Comparison of ENCODE assay signal across 12 cellular contexts in the genomic region with DNA sequence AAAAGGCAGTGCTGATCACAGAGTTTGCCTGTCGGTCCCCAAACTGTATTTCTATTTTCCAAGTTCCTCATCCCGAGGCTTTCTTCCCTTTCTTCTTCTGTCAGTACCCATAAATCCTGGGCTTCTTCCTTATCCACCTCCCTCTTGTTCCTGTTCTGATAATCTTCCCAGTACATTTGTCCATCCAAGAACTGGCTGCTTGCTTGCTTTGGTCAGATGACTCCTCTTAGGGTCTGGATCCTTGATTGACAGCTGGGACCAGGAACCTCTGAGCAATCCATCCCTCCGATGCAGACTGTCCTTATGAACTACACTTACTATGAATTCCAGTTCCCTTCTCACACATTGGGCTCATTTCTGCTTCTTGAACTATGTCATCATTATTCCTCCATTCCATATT.
DNase-seq lines count a peak whose midpoint lies in the region; ATAC-seq and TF ChIP-seq lines count a peak whose summit lies in the region.
"Had no signal": no experiment of that assay in that cellular context is flagged by ENCODE, and none has a peak within 500 bp of the region (broad histone marks: within the 10 kb centered on the region; RNA-seq: fewer than 3 reads in every experiment).

No MANE protein-coding gene starts in this region.

- CTCF ChIA-PET in HEK293T (lab: Yijun Ruan, JAX) = no interaction called here

- H3K4me3 Mint-ChIP-seq in dendritic cell treated with granulocyte-macrophage colony-stimulating factor and Interleukin-4, amounts not matched to agents 40 ng/mL and 50 ng/mL, for 4 days = peak overlapping the region; percentile 39
- no peak overlapping the region for H3K4me3 Mint-ChIP-seq in GM23338
- H3K4me3 Mint-ChIP-seq: CD8-positive, alpha-beta memory T cell had no signal

- peaks cover 9% of the 10 kb centered on the region for H3K9me3 Mint-ChIP-seq in dendritic cell treated with granulocyte-macrophage colony-stimulating factor and Interleukin-4, amounts not matched to agents 40 ng/mL and 50 ng/mL, for 4 days
- no peaks in the 10 kb centered on the region for H3K9me3 Mint-ChIP-seq in GM23338

- H3K4me1 Mint-ChIP-seq in dendritic cell treated with granulocyte-macrophage colony-stimulating factor and Interleukin-4, amounts not matched to agents 40 ng/mL and 50 ng/mL, for 4 days (ENCODE audit: low read depth) = peaks cover 57% of the 10 kb centered on the region
- H3K4me1 Mint-ChIP-seq in GM23338 = peaks cover 13% of the 10 kb centered on the region
- H3K4me1 Mint-ChIP-seq: CD8-positive, alpha-beta memory T cell had no signal

- ATAC-seq in upper lobe of right lung = peak; percentile 40
- ATAC-seq in GM23338 = no peak
- ATAC-seq: HCT116 had no signal

- intact Hi-C loops in dendritic cell treated with granulocyte-macrophage colony-stimulating factor and Interleukin-4, amounts not matched to agents 40 ng/mL and 50 ng/mL, for 4 days (cut with micrococcal nuclease) = no loop called here
- intact Hi-C loops in upper lobe of right lung (cut with DNase I) = no loop called here

- POLR2A ChIA-PET in HEK293T (lab: Yijun Ruan, JAX) = no interaction called here

- H3K79me2 ChIP-seq in GM23338 (replicated peaks; ENCODE audit: insufficient read depth) = no peaks in the 10 kb centered on the region

- no peaks in the 10 kb centered on the region for H4K20me1 ChIP-seq in GM23338 (replicated peaks; ENCODE audit: insufficient read depth)

- H3F3A ChIP-seq in GM23338 (replicated peaks; ENCODE audit: low read depth) = no peaks in the 10 kb centered on the region

- H3K4me3 ChIP-seq in upper lobe of right lung (no peak overlapping the region), GM23338 (no peak overlapping the region)

- H3K4me2 ChIP-seq in GM23338 = no peak overlapping the region

- H2AFZ ChIP-seq in GM23338 = no peak overlapping the region

- H3K27ac ChIP-seq in upper lobe of right lung (no peak overlapping the region), GM23338 (ENCODE audit: low read depth) (no peak overlapping the region)

- H3K36me3 ChIP-seq in upper lobe of right lung (no peaks in the 10 kb centered on the region), GM23338 (ENCODE audit: insufficient read depth) (no peaks in the 10 kb centered on the region)

- H3K9me2 ChIP-seq in GM23338 (ENCODE audit: insufficient read depth) = peaks cover 7% of the 10 kb centered on the region; the same call in 1 of the 2 replicates

- no peaks in the 10 kb centered on the region for H3K4me1 ChIP-seq in upper lobe of right lung
- peaks cover 4% of the 10 kb centered on the region for H3K4me1 ChIP-seq in GM23338 (ENCODE audit: insufficient read depth)

- no peaks in the 10 kb centered on the region for H3K27me3 Mint-ChIP-seq in dendritic cell treated with granulocyte-macrophage colony-stimulating factor and Interleukin-4, amounts not matched to agents 40 ng/mL and 50 ng/mL, for 4 days
- H3K27me3 Mint-ChIP-seq in GM23338 (ENCODE audit: insufficient read depth, low read depth, poor library complexity) = peaks cover 1% of the 10 kb centered on the region

- no peaks in the 10 kb centered on the region for H3K9me3 ChIP-seq in upper lobe of right lung
- H3K9me3 ChIP-seq: Caco-2 had no signal

- H3K27me3 ChIP-seq in upper lobe of right lung = no peaks in the 10 kb centered on the region
- H3K27me3 ChIP-seq in GM23338 (ENCODE audit: insufficient read depth) = no peaks in the 10 kb centered on the region

- H3K27ac Mint-ChIP-seq in dendritic cell treated with granulocyte-macrophage colony-stimulating factor and Interleukin-4, amounts not matched to agents 40 ng/mL and 50 ng/mL, for 4 days = peak overlapping the region; percentile 60
- no peak overlapping the region for H3K27ac Mint-ChIP-seq in GM23338
- H3K27ac Mint-ChIP-seq: CD8-positive, alpha-beta memory T cell had no signal

- no peak for DNase-seq in HEK293T (ENCODE audit: extremely low spot score)
- peak; percentile 58 for DNase-seq in OCI-M1 (lab: John Stamatoyannopoulos, UW)
- DNase-seq in upper lobe of right lung = no peak
- no peak for DNase-seq in NCI-H2107 (lab: John Stamatoyannopoulos, UW)
- DNase-seq in midbrain (lab: John Stamatoyannopoulos, UW) = no peak
- no peak for DNase-seq in GM23338 (ENCODE audit: low spot score)
- DNase-seq: Caco-2; CD8-positive, alpha-beta memory T cell; DND-41; GDM1 had no signal

- H3K36me3 Mint-ChIP-seq in dendritic cell treated with granulocyte-macrophage colony-stimulating factor and Interleukin-4, amounts not matched to agents 40 ng/mL and 50 ng/mL, for 4 days (ENCODE audit: low read depth) = peaks cover 6% of the 10 kb centered on the region
- no peaks in the 10 kb centered on the region; the same call in 2 of the 3 replicates for H3K36me3 Mint-ChIP-seq in GM23338 (ENCODE audit: low read depth)

- TF ChIP-seq CTCF in upper lobe of right lung (IDR thresholded peaks at IDR 0.05) (no peak), GM23338 (conservative IDR thresholded peaks at IDR 0.05; ENCODE audit: low read depth in 2 of 2) (no peak)

TF ChIP-seq in HEK293T, 16 proteins besides CTCF, POLR2A, EP300 and RAD21:
- no peak for TF ChIP-seq LEF1 (IDR thresholded peaks at IDR 0.05; ENCODE audit: borderline replicate concordance)
- peak; percentile 76 for TF ChIP-seq PKNOX1 (IDR thresholded peaks at IDR 0.05)
TF ChIP-seq in HEK293T: peak in this region for 1.

TF ChIP-seq in GM23338, 12 proteins besides CTCF, POLR2A, EP300 and RAD21 (continues in another document):
- TF ChIP-seq ETS1 (IDR thresholded peaks at IDR 0.05) (no peak), STAT1 (IDR thresholded peaks at IDR 0.05; ENCODE audit: unreplicated experiment) (no peak), EZH2 (IDR thresholded peaks at IDR 0.05; ENCODE audit: low read depth, unreplicated experiment) (no peak), NANOG (IDR thresholded peaks at IDR 0.05; ENCODE audit: borderline replicate concordance) (no peak), ZNF462 (CRISPR knock-in tag; IDR thresholded peaks at IDR 0.05) (no peak), JUNB (IDR thresholded peaks at IDR 0.05; ENCODE audit: unreplicated experiment) (no peak)
